In genomic region chr10:112376578-112376855, GRCh38 we compare ENCODE assay signal across 8 cellular contexts. TPM values are rescaled to one million over a fixed set of nuclear protein-coding genes. Genes with fewer than 3 reads are reported as not detected.
A peak's percentile ranks its signal among the peaks of the same experiment; 100 is the strongest.
DNase-seq lines count a peak whose midpoint lies in the region; ATAC-seq and TF ChIP-seq lines count a peak whose summit lies in the region.

No MANE protein-coding gene starts in this region.

- peak overlapping the region; percentile 89 for H3K9ac ChIP-seq in mucosa of stomach (ENCODE audit: low read length)

- H3K27me3 ChIP-seq in mucosa of stomach (ENCODE audit: control insufficient read depth, insufficient read depth, low read length) = no peaks in the 10 kb centered on the region

- no peaks in the 10 kb centered on the region for H3K9me3 ChIP-seq in mucosa of stomach (ENCODE audit: control insufficient read depth, low read length)

- peaks cover 68% of the 10 kb centered on the region for H3K4me1 Mint-ChIP-seq in activated CD8-positive, alpha-beta T cell treated with anti-CD3 and anti-CD28 coated beads for 36 hours (ENCODE audit: low read depth)

- peak overlapping the region; percentile 100 for H3K27ac Mint-ChIP-seq in activated CD8-positive, alpha-beta T cell treated with anti-CD3 and anti-CD28 coated beads for 36 hours

- DNase-seq in activated CD8-positive, alpha-beta T cell treated with anti-CD3 and anti-CD28 coated beads for 36 hours = no peak
- DNase-seq in SHP77 (lab: John Stamatoyannopoulos, UW) (no peak), GM03348 (ENCODE audit: low spot score) (no peak), activated gamma-delta T cell treated with Interleukin-2 at 50 U/mL for 16 hours (no peak), cortex of kidney (lab: John Stamatoyannopoulos, UW) (no peak)

- H3K27me3 Mint-ChIP-seq in activated CD8-positive, alpha-beta T cell treated with anti-CD3 and anti-CD28 coated beads for 36 hours = no peaks in the 10 kb centered on the region

- H3K36me3 ChIP-seq in mucosa of stomach (ENCODE audit: control insufficient read depth, insufficient read depth, low read length) = no peaks in the 10 kb centered on the region

- peaks cover 46% of the 10 kb centered on the region for H3K4me1 ChIP-seq in mucosa of stomach (ENCODE audit: control insufficient read depth, insufficient read depth, low read length)

- H3K4me3 ChIP-seq in mucosa of stomach (ENCODE audit: low read length) = peak overlapping the region; percentile 62

- intact Hi-C loops in activated CD8-positive, alpha-beta T cell treated with anti-CD3 and anti-CD28 coated beads for 36 hours (cut with micrococcal nuclease) = no loop called here

- TF ChIP-seq CTCF in activated CD8-positive, alpha-beta T cell treated with anti-CD3 and anti-CD28 coated beads for 36 hours (IDR thresholded peaks at IDR 0.05) = no peak

- H3K9me3 Mint-ChIP-seq in activated CD8-positive, alpha-beta T cell treated with anti-CD3 and anti-CD28 coated beads for 36 hours = peaks cover 6% of the 10 kb centered on the region

- CTCF ChIA-PET in activated CD8-positive, alpha-beta T cell treated with anti-CD3 and anti-CD28 coated beads for 36 hours (lab: Charles Lee) = interaction anchor here (1.2 to 1.6 kb wide), 4 partner anchors 9 to 96 kb away, joined by 3 to 5 read pairs (median 4); no protein-coding TSS in a partner anchor

- ATAC-seq in GM19043 (IDR thresholded peaks at IDR 0.05; ENCODE audit: low read depth, unreplicated experiment) = peak; percentile 21
- ATAC-seq in HG02885 (IDR thresholded peaks at IDR 0.05; ENCODE audit: poor library complexity, unreplicated experiment) = peak; percentile 32
- peak; percentile 12 for ATAC-seq in activated CD8-positive, alpha-beta T cell treated with anti-CD3 and anti-CD28 coated beads for 36 hours

- peak overlapping the region; percentile 99 for H3K4me3 Mint-ChIP-seq in activated CD8-positive, alpha-beta T cell treated with anti-CD3 and anti-CD28 coated beads for 36 hours

- POLR2A ChIA-PET in activated CD8-positive, alpha-beta T cell treated with anti-CD3 and anti-CD28 coated beads for 36 hours (lab: Charles Lee) = interaction anchor here (1.4 to 2.9 kb wide), 4 partner anchors 12 to 70 kb away, joined by 3 to 27 read pairs (median 10); partner anchors contain the start of genes VTI1A and ZDHHC6

- H3K36me3 Mint-ChIP-seq in activated CD8-positive, alpha-beta T cell treated with anti-CD3 and anti-CD28 coated beads for 36 hours (ENCODE audit: low read depth) = peaks cover 28% of the 10 kb centered on the region

RNA-seq across cellular contexts. Expression of gene ACSL5, which starts 2.6 kb away (rescaled TPM):
- 10 to 100 TPM; 33.7 to 34.1 TPM for total RNA-seq in activated CD8-positive, alpha-beta T cell treated with anti-CD3 and anti-CD28 coated beads for 36 hours
